In the genomic region with DNA sequence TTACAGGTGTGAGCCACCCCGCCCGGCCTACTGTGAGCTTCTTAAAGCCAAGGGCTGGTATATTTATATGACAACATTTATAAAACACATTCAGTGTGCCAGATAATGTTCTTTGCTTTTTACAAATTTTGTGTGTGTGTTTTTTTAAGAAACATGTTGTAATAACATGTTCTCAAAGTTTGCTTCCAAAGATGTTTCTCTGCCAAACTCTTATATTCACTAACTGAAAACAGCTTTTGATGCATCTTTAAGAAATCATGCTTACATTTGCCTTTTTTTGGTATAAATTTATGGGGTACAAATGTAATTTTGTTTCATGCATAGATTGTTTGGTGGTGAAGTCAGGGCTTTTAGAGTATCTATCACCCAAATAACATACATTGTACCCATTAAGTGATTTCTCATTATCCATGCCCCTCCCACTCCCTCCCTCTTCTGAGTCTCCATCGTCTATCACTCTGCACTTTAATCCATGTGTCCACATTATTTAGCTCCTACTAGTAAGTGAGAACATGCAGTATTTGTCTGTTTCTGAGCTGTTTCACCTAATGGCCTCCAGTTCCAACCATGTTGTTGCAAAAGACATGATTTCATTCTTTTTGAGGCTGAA, we compare ENCODE assay signal across 1 cellular context.
TF ChIP-seq lines count a peak whose summit lies in the region.

No MANE protein-coding gene starts in this region.

TF ChIP-seq in GM12878, 131 proteins besides CTCF, POLR2A, EP300 and RAD21 (continued from another document):
- TF ChIP-seq, protein P1, sequence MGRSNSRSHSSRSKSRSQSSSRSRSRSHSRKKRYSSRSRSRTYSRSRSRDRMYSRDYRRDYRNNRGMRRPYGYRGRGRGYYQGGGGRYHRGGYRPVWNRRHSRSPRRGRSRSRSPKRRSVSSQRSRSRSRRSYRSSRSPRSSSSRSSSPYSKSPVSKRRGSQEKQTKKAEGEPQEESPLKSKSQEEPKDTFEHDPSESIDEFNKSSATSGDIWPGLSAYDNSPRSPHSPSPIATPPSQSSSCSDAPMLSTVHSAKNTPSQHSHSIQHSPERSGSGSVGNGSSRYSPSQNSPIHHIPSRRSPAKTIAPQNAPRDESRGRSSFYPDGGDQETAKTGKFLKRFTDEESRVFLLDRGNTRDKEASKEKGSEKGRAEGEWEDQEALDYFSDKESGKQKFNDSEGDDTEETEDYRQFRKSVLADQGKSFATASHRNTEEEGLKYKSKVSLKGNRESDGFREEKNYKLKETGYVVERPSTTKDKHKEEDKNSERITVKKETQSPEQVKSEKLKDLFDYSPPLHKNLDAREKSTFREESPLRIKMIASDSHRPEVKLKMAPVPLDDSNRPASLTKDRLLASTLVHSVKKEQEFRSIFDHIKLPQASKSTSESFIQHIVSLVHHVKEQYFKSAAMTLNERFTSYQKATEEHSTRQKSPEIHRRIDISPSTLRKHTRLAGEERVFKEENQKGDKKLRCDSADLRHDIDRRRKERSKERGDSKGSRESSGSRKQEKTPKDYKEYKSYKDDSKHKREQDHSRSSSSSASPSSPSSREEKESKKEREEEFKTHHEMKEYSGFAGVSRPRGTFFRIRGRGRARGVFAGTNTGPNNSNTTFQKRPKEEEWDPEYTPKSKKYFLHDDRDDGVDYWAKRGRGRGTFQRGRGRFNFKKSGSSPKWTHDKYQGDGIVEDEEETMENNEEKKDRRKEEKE (IDR thresholded peaks at IDR 0.05), result no peak
- TF ChIP-seq EGR1 (IDR thresholded peaks at IDR 0.05; ENCODE audit: borderline replicate concordance in 1 of 2, low read depth in 2 of 2, low read length in 2 of 2) (no peak), IKZF1 (conservative IDR thresholded peaks at IDR 0.05) (no peak), NR2F1 (conservative IDR thresholded peaks at IDR 0.05) (no peak), HCFC1 (IDR thresholded peaks at IDR 0.05; ENCODE audit: low read length) (no peak)
- TF ChIP-seq, protein P2, sequence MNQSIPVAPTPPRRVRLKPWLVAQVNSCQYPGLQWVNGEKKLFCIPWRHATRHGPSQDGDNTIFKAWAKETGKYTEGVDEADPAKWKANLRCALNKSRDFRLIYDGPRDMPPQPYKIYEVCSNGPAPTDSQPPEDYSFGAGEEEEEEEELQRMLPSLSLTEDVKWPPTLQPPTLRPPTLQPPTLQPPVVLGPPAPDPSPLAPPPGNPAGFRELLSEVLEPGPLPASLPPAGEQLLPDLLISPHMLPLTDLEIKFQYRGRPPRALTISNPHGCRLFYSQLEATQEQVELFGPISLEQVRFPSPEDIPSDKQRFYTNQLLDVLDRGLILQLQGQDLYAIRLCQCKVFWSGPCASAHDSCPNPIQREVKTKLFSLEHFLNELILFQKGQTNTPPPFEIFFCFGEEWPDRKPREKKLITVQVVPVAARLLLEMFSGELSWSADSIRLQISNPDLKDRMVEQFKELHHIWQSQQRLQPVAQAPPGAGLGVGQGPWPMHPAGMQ (IDR thresholded peaks at IDR 0.05; ENCODE audit: borderline replicate concordance), result no peak
